ENCODE assay signal across 29 cellular contexts in genomic region chr5:82376309-82376708, GRCh38.
"Had no signal": no experiment of that assay in that cellular context is flagged by ENCODE, and none has a peak within 500 bp of the region (broad histone marks: within the 10 kb centered on the region; RNA-seq: fewer than 3 reads in every experiment).

No MANE protein-coding gene starts in this region.

- H3K27me3 Mint-ChIP-seq: activated CD4-positive, alpha-beta memory T cell treated with anti-CD3 and anti-CD28 coated beads, Interleukin-2, amount 10 ng/mL, durations not matched to agents 7 days and 5 days; activated CD4-positive, alpha-beta T cell treated with anti-CD3 and anti-CD28 coated beads for 36 hours; activated CD4-positive, alpha-beta T cell treated with anti-CD3 and anti-CD28 coated beads, Interleukin-2, amount 10 ng/mL, durations not matched to agents 7 days and 5 days; activated naive CD4-positive, alpha-beta T cell treated with anti-CD3 and anti-CD28 coated beads, Interleukin-2, amount 10 ng/mL, durations not matched to agents 7 days and 5 days; activated T-cell treated with anti-CD3 and anti-CD28 coated beads, Interleukin-2, amount 50 U/mL, for 24 hours had no signal

- H3K4me3 ChIP-seq: esophagus squamous epithelium, gastroesophageal sphincter had no signal

- H3K27ac ChIP-seq: brain microvascular endothelial cell, epithelial cell of prostate, gastroesophageal sphincter had no signal

- H3K27ac Mint-ChIP-seq: activated CD4-positive, alpha-beta memory T cell treated with anti-CD3 and anti-CD28 coated beads, Interleukin-2, amount 10 ng/mL, durations not matched to agents 7 days and 5 days; activated CD4-positive, alpha-beta T cell treated with anti-CD3 and anti-CD28 coated beads for 36 hours; activated CD4-positive, alpha-beta T cell treated with anti-CD3 and anti-CD28 coated beads, Interleukin-2, amount 10 ng/mL, durations not matched to agents 7 days and 5 days; activated naive CD4-positive, alpha-beta T cell treated with anti-CD3 and anti-CD28 coated beads, Interleukin-2, amount 10 ng/mL, durations not matched to agents 7 days and 5 days; activated naive CD4-positive, alpha-beta T cell treated with anti-CD3 and anti-CD28 coated beads, Interleukin-2, amount 50 U/mL, for 72 hours; activated naive CD8-positive, alpha-beta T cell treated with anti-CD3 and anti-CD28 coated beads, Interleukin-2, amount 10 ng/mL, durations not matched to agents 7 days and 5 days; activated T-cell treated with anti-CD3 and anti-CD28 coated beads, Interleukin-2, amount 50 U/mL, for 24 hours; activated T-cell treated with anti-CD3 and anti-CD28 coated beads, Interleukin-2, amount 50 U/mL, for 72 hours had no signal

- FAIRE-seq: bronchial epithelial cell, colon, endometrium, endothelial cell of umbilical vein had no signal

- H3K27me3 ChIP-seq: brain microvascular endothelial cell, esophagus squamous epithelium, gastroesophageal sphincter had no signal

- H3K9me3 ChIP-seq: esophagus squamous epithelium, gastroesophageal sphincter had no signal

- H3K4me3 Mint-ChIP-seq: activated CD4-positive, alpha-beta memory T cell treated with anti-CD3 and anti-CD28 coated beads, Interleukin-2, amount 10 ng/mL, durations not matched to agents 7 days and 5 days; activated CD4-positive, alpha-beta T cell treated with anti-CD3 and anti-CD28 coated beads for 36 hours; activated CD4-positive, alpha-beta T cell treated with anti-CD3 and anti-CD28 coated beads, Interleukin-2, amount 10 ng/mL, durations not matched to agents 7 days and 5 days; activated naive CD4-positive, alpha-beta T cell treated with anti-CD3 and anti-CD28 coated beads, Interleukin-2, amount 10 ng/mL, durations not matched to agents 7 days and 5 days; activated naive CD8-positive, alpha-beta T cell treated with anti-CD3 and anti-CD28 coated beads, Interleukin-2, amount 10 ng/mL, durations not matched to agents 7 days and 5 days; activated T-cell treated with anti-CD3 and anti-CD28 coated beads, Interleukin-2, amount 50 U/mL, for 24 hours; activated T-cell treated with anti-CD3 and anti-CD28 coated beads, Interleukin-2, amount 50 U/mL, for 72 hours; central memory CD8-positive, alpha-beta T cell had no signal

- H3K4me1 Mint-ChIP-seq: central memory CD8-positive, alpha-beta T cell had no signal

- H3K4me1 ChIP-seq: esophagus squamous epithelium, gastroesophageal sphincter had no signal

- ATAC-seq: activated CD4-positive, alpha-beta T cell treated with anti-CD3 and anti-CD28 coated beads for 36 hours; activated naive CD4-positive, alpha-beta T cell treated with anti-CD3 and anti-CD28 coated beads, Interleukin-2, amount 50 U/mL, for 72 hours; activated T-cell treated with anti-CD3 and anti-CD28 coated beads, Interleukin-2, amount 50 U/mL, for 72 hours; gastroesophageal sphincter had no signal

- DNase-seq: activated CD4-positive, alpha-beta memory T cell treated with anti-CD3 and anti-CD28 coated beads, Interleukin-2, amount 10 ng/mL, durations not matched to agents 7 days and 5 days; activated CD4-positive, alpha-beta T cell treated with anti-CD3 and anti-CD28 coated beads for 36 hours; activated CD4-positive, alpha-beta T cell treated with anti-CD3 and anti-CD28 coated beads, Interleukin-2, amount 10 ng/mL, durations not matched to agents 7 days and 5 days; activated CD4-positive, alpha-beta T cell treated with anti-CD3 and anti-CD28 coated beads, Interleukin-2, amount 50 U/mL, for 4 hours; activated CD4-positive, CD25-positive, alpha-beta regulatory T cell; activated CD4-positive, CD25-positive, alpha-beta regulatory T cell treated with anti-CD3 and anti-CD28 coated beads, Interleukin-2, amount 50 U/mL, for 72 hours; activated CD8-positive, alpha-beta memory T cell treated with anti-CD3 and anti-CD28 coated beads, Interleukin-2, amount 50 U/mL, for 48 hours; activated gamma-delta T cell; activated naive CD4-positive, alpha-beta T cell; activated naive CD4-positive, alpha-beta T cell treated with anti-CD3 and anti-CD28 coated beads, Interleukin-2, amount 10 ng/mL, durations not matched to agents 7 days and 5 days; activated naive CD8-positive, alpha-beta T cell treated with anti-CD3 and anti-CD28 coated beads, Interleukin-2, amount 10 ng/mL, durations not matched to agents 7 days and 5 days; activated T-cell treated with anti-CD3 and anti-CD28 coated beads for 4 hours; activated T-cell treated with anti-CD3 and anti-CD28 coated beads, Interleukin-2, amount 50 U/mL, for 24 hours; activated T-cell treated with anti-CD3 and anti-CD28 coated beads, Interleukin-2, amount 50 U/mL, for 72 hours; brain microvascular endothelial cell; cortex of kidney; dermis blood vessel endothelial cell; effector CD4-positive, alpha-beta T cell; esophagus squamous epithelium; foreskin melanocyte; T-helper 2 cell had no signal

- H3K36me3 ChIP-seq: brain microvascular endothelial cell, esophagus squamous epithelium, gastroesophageal sphincter had no signal

- H3K9me3 Mint-ChIP-seq: central memory CD8-positive, alpha-beta T cell had no signal
